In the genomic region with DNA sequence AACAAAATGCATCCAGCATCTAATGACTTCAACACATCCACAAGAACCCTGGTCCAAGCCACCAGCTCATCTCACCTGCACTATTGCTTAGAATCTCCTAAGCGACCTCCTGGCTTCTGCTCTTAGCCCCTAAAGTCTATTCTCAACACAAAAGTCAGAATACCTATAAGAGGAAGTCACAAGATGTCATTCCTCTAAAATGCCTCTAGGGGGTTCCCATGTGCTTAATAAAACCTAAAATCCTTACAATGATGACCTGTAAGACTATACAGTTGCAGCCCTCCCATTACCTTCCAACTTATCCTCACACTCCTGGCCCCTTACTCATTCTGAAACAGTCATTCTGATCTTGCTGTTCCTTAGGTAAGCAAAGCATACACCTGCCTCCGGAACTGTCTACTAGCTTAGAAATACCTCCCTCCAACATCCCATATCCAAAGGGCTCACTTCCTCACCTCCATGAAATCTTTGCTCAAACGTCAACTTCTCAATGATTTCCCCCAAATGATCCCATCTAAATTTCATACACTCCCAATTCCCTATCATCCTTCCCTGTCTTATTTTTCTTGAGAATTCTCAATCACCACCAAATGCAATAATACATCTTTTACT, we compare ENCODE assay signal across 8 cellular contexts. TPM values are rescaled to one million over a fixed set of nuclear protein-coding genes. Genes with fewer than 3 reads are reported as not detected.
DNase-seq lines count a peak whose midpoint lies in the region; ATAC-seq, FAIRE-seq and TF ChIP-seq lines count a peak whose summit lies in the region.

No MANE protein-coding gene starts in this region.

- H3K27me3 ChIP-seq in GM12878 (replicated peaks in 1 of 2; ENCODE audit: control insufficient read depth in 2 of 2, insufficient read depth in 2 of 2, low read length in 1 of 2) (peaks cover 2 to 7% of the 10 kb centered on the region in 2 experiments; a peak in 3 of 4 replicates), ovary (no peaks in the 10 kb centered on the region)

- H3K36me3 ChIP-seq in GM12878 (ENCODE audit: control insufficient read depth in 2 of 2, insufficient read depth in 2 of 2, low read length in 1 of 2) (no peaks in the 10 kb centered on the region), ovary (no peaks in the 10 kb centered on the region)

- DNase-seq in AML-193 (lab: John Stamatoyannopoulos, UW) (peak; percentile 78 to 79), GM12892 (ENCODE audit: insufficient read length) (peak; percentile 39), NCI-H2227 treated with DMSO at 0.1 percent for 48 hours (lab: John Stamatoyannopoulos, UW) (peak; percentile 12), GM12878 (ENCODE audit: low read depth, low spot score) (no peak), kidney glomerular epithelial cell (lab: John Stamatoyannopoulos, UW) (peak; percentile 16), urothelium cell line (ENCODE audit: low spot score) (peak; percentile 33), ovary (no peak)

- H2AFZ ChIP-seq in GM12878 (ENCODE audit: control insufficient read depth, low read depth, low read length) = no peak overlapping the region

- RAD21 ChIA-PET in GM12878 (lab: Charles Lee; ENCODE audit: unreplicated experiment) = no interaction called here

- H3K4me1 ChIP-seq in GM12878 (ENCODE audit: control insufficient read depth, insufficient read depth, low read length) (no peaks in the 10 kb centered on the region), ovary (ENCODE audit: insufficient read depth) (peaks cover under 1% of the 10 kb centered on the region)

- H3K9me3 ChIP-seq in GM12878 (replicated peaks; ENCODE audit: control insufficient read depth, insufficient read depth, low read length) (no peaks in the 10 kb centered on the region), ovary (no peaks in the 10 kb centered on the region)

- no peak overlapping the region for H3K4me2 ChIP-seq in GM12878 (ENCODE audit: control insufficient read depth, insufficient read depth)

- peak; percentile 68 for FAIRE-seq in GM12892 (lab: Jason Lieb, UNC)
- peak; percentile 87 for FAIRE-seq in GM12878 (lab: Jason Lieb, UNC)
- FAIRE-seq in urothelium cell line (lab: Jason Lieb, UNC) = no peak

- CTCF ChIA-PET in GM12878 (lab: Yijun Ruan, JAX) = interaction anchor here (0.5 to 5.5 kb wide), 22 partner anchors 9 to 1267 kb away, joined by 3 to 36 read pairs (median 4); no protein-coding TSS in a partner anchor

- H3K4me3 ChIP-seq in GM12878 (no peak overlapping the region), ovary (no peak overlapping the region)

- BruUV-seq in GM12878 (replicated peaks; lab: Mats Ljungman, UMichigan) = no TSS peak

- WGBS in GM12878 (ENCODE audit: insufficient coverage, insufficient replicate concordance, low lambda C conversion rate, missing lambda C conversion rate) = 0% methylated on average over 3 of the region's 3 CpGs
- WGBS in ovary, 3 donors = 50 to 62% (median 53%) methylated on average over 3 of the region's 3 CpGs

- peak; percentile 90 for ATAC-seq in HG02884 (IDR thresholded peaks at IDR 0.05; ENCODE audit: unreplicated experiment)
- ATAC-seq in GM12878 = peak; percentile 92

- in situ Hi-C loops in GM12878 (cut with MboI) = no loop called here

- SMC1A ChIA-PET in GM12878 (lab: Charles Lee; ENCODE audit: uncharacterized antibody, unreplicated experiment) = interaction anchor here (1.4 to 2.4 kb wide), 3 partner anchors 57 to 126 kb away, joined by 3 to 6 read pairs (median 4); no protein-coding TSS in a partner anchor

- TF ChIP-seq RAD21 in GM12878 (IDR thresholded peaks at IDR 0.05; ENCODE audit: insufficient read depth, low read depth, low read length) = peak; percentile 73

- peak; percentile 68 to 72 (median 70) for TF ChIP-seq CTCF in GM12878 (IDR thresholded peaks at IDR 0.05 in 2 of 3, conservative IDR thresholded peaks at IDR 0.05 in 1 of 3; ENCODE audit: control insufficient read depth in 2 of 3, extremely low read depth in 1 of 3, insufficient read depth in 1 of 3, low read depth in 3 of 3, low read length in 3 of 3)
- no peak for TF ChIP-seq CTCF in ovary (IDR thresholded peaks at IDR 0.05)

- no peaks in the 10 kb centered on the region for H4K20me1 ChIP-seq in GM12878 (ENCODE audit: control insufficient read depth, insufficient read depth)

- H3K9ac ChIP-seq in GM12878 (ENCODE audit: control insufficient read depth, insufficient read depth, low read length) = no peak overlapping the region

- intact Hi-C loops in GM12878 (cut with micrococcal nuclease; ENCODE audit: unreplicated experiment) = loop anchor here (1.0 to 5.0 kb wide), 2 partner anchors 126 to 236 kb away; no protein-coding TSS in a partner anchor
- intact Hi-C loops in ovary (cut with DNase I) = loop anchor here in 1 of 4 donors (10.0 kb wide), 1 partner anchor 124 kb away; a partner anchor contains a TSS

- TF ChIP-seq POLR2A in GM12892 (IDR thresholded peaks at IDR 0.05; ENCODE audit: low read depth, low read length) = no peak
- TF ChIP-seq POLR2A in GM12878 (IDR thresholded peaks at IDR 0.05; ENCODE audit: low read depth, low read length) = no peak
- no peak for TF ChIP-seq POLR2A in ovary (IDR thresholded peaks at IDR 0.05)

- POLR2A ChIA-PET in GM12878 (lab: Charles Lee) = no interaction called here

- no peaks in the 10 kb centered on the region for H3K79me2 ChIP-seq in GM12878 (ENCODE audit: control insufficient read depth, insufficient read depth, low read length)

- H3K27ac ChIP-seq in GM12878 (ENCODE audit: control insufficient read depth, insufficient read depth) = no peak overlapping the region
- no peak overlapping the region for H3K27ac ChIP-seq in ovary

- TF ChIP-seq EP300 in GM12878 (IDR thresholded peaks at IDR 0.05; ENCODE audit: borderline replicate concordance in 1 of 2, control insufficient read depth in 1 of 2, low read depth in 2 of 2, low read length in 2 of 2) (no peak), ovary (IDR thresholded peaks at IDR 0.05) (no peak)

TF ChIP-seq in GM12878, 131 proteins besides CTCF, POLR2A, EP300 and RAD21 (continues in another document):
- no peak for TF ChIP-seq SMAD1 (IDR thresholded peaks at IDR 0.05; ENCODE audit: low read depth, partially characterized antibody)

RNA-seq across cellular contexts. Expression of a gene that starts 10.0 kb away (rescaled TPM):
- 0.15 TPM for polyA plus RNA-seq in GM12892 (2012; ENCODE audit: missing spikeins)
- 1.5 and 1.9 TPM in 2 replicates for total RNA-seq in GM12878 (2013; cell fraction: nucleolus; rRNA removed)
- total RNA-seq in GM12878 (2014; rRNA removed) (under 0.01 and 0.16 TPM in 2 replicates), GM12878 (2014; rRNA removed; fragmentation: Illumina TruSeq; extraction: Trizol) (0.04 and 0.09 TPM in 2 replicates), GM12878 (2021) (0.08 and 0.38 TPM in 2 replicates), ovary (1 to 10 TPM; 2.9 to 7.3 (median 5.1) TPM)
- polyA plus RNA-seq in GM12878 (2011; ENCODE audit: low read depth) = 0.10 TPM
- polyA plus RNA-seq in GM12878 (2011; rRNA removed) (1.1 TPM in 2 replicates), GM12878 (2014; fragmentation: Illumina TruSeq; extraction: Trizol) (0.15 and 0.67 TPM in 2 replicates), GM12878 (2014; fragmentation: Nextera tagmentation; extraction: Ambion mirVana) (not detected), GM12878 (2014; rRNA removed) (0.03 and 0.05 TPM in 2 replicates), GM12878 (2016; fragmentation: Nextera tagmentation; extraction: Ambion mirVana) (under 1 TPM; 0.05 to 0.06 TPM), ovary (1 to 10 TPM; 3.2 to 5.9 TPM)
- polyA plus RNA-seq in GM12878 (2011; cell fraction: cytosol; rRNA removed) = 0.76 and 1.1 TPM in 2 replicates
- polyA plus RNA-seq in GM12878 (2011; cell fraction: nucleus; rRNA removed) = 2.4 and 2.6 TPM in 2 replicates
- 0.11 and 0.13 TPM in 2 replicates for polyA plus RNA-seq in GM12878 (2012)
- polyA minus RNA-seq in GM12878 (2011; rRNA and poly(A)+ RNA removed) = 2.5 and 2.9 TPM in 2 replicates
- polyA minus RNA-seq in GM12878 (2011; cell fraction: cytosol; rRNA and poly(A)+ RNA removed) = 0.83 and 1.2 TPM in 2 replicates
- polyA minus RNA-seq in GM12878 (2011; cell fraction: nucleus; rRNA and poly(A)+ RNA removed) = 1.9 and 4.3 TPM in 2 replicates

RNA-seq across cellular contexts. Expression of a gene that starts 11.0 kb away (rescaled TPM):
- 14.7 TPM for polyA plus RNA-seq in GM12892 (2012; ENCODE audit: missing spikeins)
- total RNA-seq in GM12878 (2013; cell fraction: nucleolus; rRNA removed) = 61.3 and 70.2 TPM in 2 replicates
- total RNA-seq in GM12878 (2014; rRNA removed) = 8.4 and 9.4 TPM in 2 replicates
- 13.6 and 15.1 TPM in 2 replicates for total RNA-seq in GM12878 (2014; rRNA removed; fragmentation: Illumina TruSeq; extraction: Trizol)
- 18.4 and 21.9 TPM in 2 replicates for total RNA-seq in GM12878 (2021)
- 8.1 TPM for polyA plus RNA-seq in GM12878 (2011; ENCODE audit: low read depth)
- 16.9 and 23.7 TPM in 2 replicates for polyA plus RNA-seq in GM12878 (2011; rRNA removed)
- polyA plus RNA-seq in GM12878 (2011; cell fraction: cytosol; rRNA removed) = 5.7 and 9.3 TPM in 2 replicates
- 13.9 and 16.4 TPM in 2 replicates for polyA plus RNA-seq in GM12878 (2011; cell fraction: nucleus; rRNA removed)
- polyA plus RNA-seq in GM12878 (2012) = 10.5 and 16.5 TPM in 2 replicates
- 12.3 and 16.1 TPM in 2 replicates for polyA plus RNA-seq in GM12878 (2014; fragmentation: Illumina TruSeq; extraction: Trizol)
- polyA plus RNA-seq in GM12878 (2014; fragmentation: Nextera tagmentation; extraction: Ambion mirVana) = 10 to 100 TPM; 10.4 to 16.0 TPM
- polyA plus RNA-seq in GM12878 (2014; rRNA removed) = 9.5 and 10.4 TPM in 2 replicates
- polyA plus RNA-seq in GM12878 (2016; fragmentation: Nextera tagmentation; extraction: Ambion mirVana) = 10 to 100 TPM; 24.7 to 27.7 TPM
- polyA minus RNA-seq in GM12878 (2011; rRNA and poly(A)+ RNA removed) = 16.8 and 17.3 TPM in 2 replicates
- polyA minus RNA-seq in GM12878 (2011; cell fraction: cytosol; rRNA and poly(A)+ RNA removed) = 5.1 and 8.7 TPM in 2 replicates
- polyA minus RNA-seq in GM12878 (2011; cell fraction: nucleus; rRNA and poly(A)+ RNA removed) = 10.9 and 19.6 TPM in 2 replicates
- total RNA-seq in ovary = 10 to 100 TPM; 15.0 to 36.2 (median 29.6) TPM
- polyA plus RNA-seq in ovary = 10 to 100 TPM in 1 of 2 donors, 1 to 10 TPM in 1; 5.9 to 16.6 TPM

RNA-seq across cellular contexts. Expression of a gene that starts 23.3 kb away (rescaled TPM):
- polyA plus RNA-seq in GM12892 (2012; ENCODE audit: missing spikeins) = 3.9 TPM
- 17.2 and 18.1 TPM in 2 replicates for total RNA-seq in GM12878 (2013; cell fraction: nucleolus; rRNA removed)
- total RNA-seq in GM12878 (2014; rRNA removed) = 5.7 and 6.9 TPM in 2 replicates
- total RNA-seq in GM12878 (2014; rRNA removed; fragmentation: Illumina TruSeq; extraction: Trizol) = 9.9 and 10.1 TPM in 2 replicates
- 5.7 and 6.5 TPM in 2 replicates for total RNA-seq in GM12878 (2021)
- polyA plus RNA-seq in GM12878 (2011; ENCODE audit: low read depth) = 3.1 TPM
- 10.2 and 13.9 TPM in 2 replicates for polyA plus RNA-seq in GM12878 (2011; rRNA removed)
- 4.7 and 5.0 TPM in 2 replicates for polyA plus RNA-seq in GM12878 (2011; cell fraction: cytosol; rRNA removed)
- 5.4 and 6.5 TPM in 2 replicates for polyA plus RNA-seq in GM12878 (2011; cell fraction: nucleus; rRNA removed)
- 4.0 and 4.7 TPM in 2 replicates for polyA plus RNA-seq in GM12878 (2012)
- polyA plus RNA-seq in GM12878 (2014; fragmentation: Illumina TruSeq; extraction: Trizol) = 11.2 and 11.6 TPM in 2 replicates
- polyA plus RNA-seq in GM12878 (2014; fragmentation: Nextera tagmentation; extraction: Ambion mirVana) = 1 to 10 TPM; 3.4 to 3.6 TPM
- polyA plus RNA-seq in GM12878 (2014; rRNA removed) = 5.6 and 6.3 TPM in 2 replicates
- 1 to 10 TPM; 3.6 to 4.1 TPM for polyA plus RNA-seq in GM12878 (2016; fragmentation: Nextera tagmentation; extraction: Ambion mirVana)
- 6.9 and 9.1 TPM in 2 replicates for polyA minus RNA-seq in GM12878 (2011; rRNA and poly(A)+ RNA removed)
- 3.6 and 4.2 TPM in 2 replicates for polyA minus RNA-seq in GM12878 (2011; cell fraction: cytosol; rRNA and poly(A)+ RNA removed)
- 2.8 and 5.3 TPM in 2 replicates for polyA minus RNA-seq in GM12878 (2011; cell fraction: nucleus; rRNA and poly(A)+ RNA removed)
- 10 to 100 TPM; 11.4 to 20.2 (median 14.9) TPM for total RNA-seq in ovary
- polyA plus RNA-seq in ovary = 10 to 100 TPM in 1 of 2 donors, 1 to 10 TPM in 1; 7.4 to 12.9 TPM

Comparison
In these comparisons a context has a peak if more than half of its experiments do, and no peak if none do; other contexts are left out.
1. DNase-seq: peak in AML-193 (2 of 2), GM12892 (single experiment), NCI-H2227 treated with DMSO at 0.1 percent for 48 hours (single experiment), kidney glomerular epithelial cell (single experiment) and urothelium cell line (single experiment); none in GM12878 (single experiment) and ovary (0 of 5).
2. CTCF ChIP-seq: peak in GM12878 (3 of 3); none in ovary (0 of 3).